In the genomic region with DNA sequence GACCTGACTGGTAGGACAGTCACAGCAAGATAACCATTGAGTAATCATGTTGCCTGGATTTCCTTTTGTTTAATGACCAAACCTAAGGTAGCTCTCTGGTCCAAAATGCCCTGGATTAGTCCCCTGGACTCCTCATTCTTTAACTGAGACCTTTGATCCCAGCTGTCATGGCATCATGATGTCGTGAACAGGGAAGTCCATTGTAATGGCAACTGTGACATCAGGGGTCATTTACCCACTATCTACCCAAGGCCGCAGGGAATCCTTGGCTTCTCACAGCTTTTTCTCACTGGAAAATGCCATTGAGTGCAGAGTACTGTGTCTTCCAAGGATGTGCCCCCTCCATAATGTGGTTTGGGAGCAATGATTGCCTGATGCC, we compare ENCODE assay signal across 1 cellular context.
TF ChIP-seq lines count a peak whose summit lies in the region.

No MANE protein-coding gene starts in this region.

TF ChIP-seq in HepG2, 621 proteins besides CTCF, POLR2A, EP300 and RAD21:
- TF ChIP-seq SOX6 (IDR thresholded peaks at IDR 0.05) = no peak
- TF ChIP-seq SOX6 (CRISPR knock-in tag; IDR thresholded peaks at IDR 0.05) = peak; percentile 54; the same call in 1 of the 2 replicates
- TF ChIP-seq HOXA3 (CRISPR knock-in tag; IDR thresholded peaks at IDR 0.05) = peak; percentile 28; the same call in 1 of the 2 replicates
- TF ChIP-seq NR2C2 (CRISPR knock-in tag; IDR thresholded peaks at IDR 0.05; ENCODE audit: borderline replicate concordance) = peak; percentile 36; the same call in 1 of the 2 replicates
- TF ChIP-seq CEBPB (IDR thresholded peaks at IDR 0.05; ENCODE audit: borderline replicate concordance, low read depth, low read length) = peak; percentile 10; the same call in 1 of the 2 replicates
- TF ChIP-seq SOX5 (CRISPR knock-in tag; IDR thresholded peaks at IDR 0.05; ENCODE audit: borderline replicate concordance) = 0 out of 2 replicates have a peak, but pooled peaks have one; percentile 16
- TF ChIP-seq GATAD2A (CRISPR knock-in tag; IDR thresholded peaks at IDR 0.05) = 0 out of 2 replicates have a peak, but pooled peaks have one; percentile 24
- TF ChIP-seq HNF4A (CRISPR knock-in tag; IDR thresholded peaks at IDR 0.05) = peak; percentile 42; the same call in 1 of the 2 replicates
- TF ChIP-seq ZNF644 (CRISPR knock-in tag; IDR thresholded peaks at IDR 0.05; ENCODE audit: low read depth) = 0 out of 2 replicates have a peak, but pooled peaks have one; percentile 40
- TF ChIP-seq, protein P1, sequence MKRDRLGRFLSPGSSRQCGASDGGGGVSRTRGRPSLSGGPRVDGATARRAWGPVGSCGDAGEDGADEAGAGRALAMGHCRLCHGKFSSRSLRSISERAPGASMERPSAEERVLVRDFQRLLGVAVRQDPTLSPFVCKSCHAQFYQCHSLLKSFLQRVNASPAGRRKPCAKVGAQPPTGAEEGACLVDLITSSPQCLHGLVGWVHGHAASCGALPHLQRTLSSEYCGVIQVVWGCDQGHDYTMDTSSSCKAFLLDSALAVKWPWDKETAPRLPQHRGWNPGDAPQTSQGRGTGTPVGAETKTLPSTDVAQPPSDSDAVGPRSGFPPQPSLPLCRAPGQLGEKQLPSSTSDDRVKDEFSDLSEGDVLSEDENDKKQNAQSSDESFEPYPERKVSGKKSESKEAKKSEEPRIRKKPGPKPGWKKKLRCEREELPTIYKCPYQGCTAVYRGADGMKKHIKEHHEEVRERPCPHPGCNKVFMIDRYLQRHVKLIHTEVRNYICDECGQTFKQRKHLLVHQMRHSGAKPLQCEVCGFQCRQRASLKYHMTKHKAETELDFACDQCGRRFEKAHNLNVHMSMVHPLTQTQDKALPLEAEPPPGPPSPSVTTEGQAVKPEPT (CRISPR knock-in tag; IDR thresholded peaks at IDR 0.05; ENCODE audit: low read depth) = no peak
- no peak for TF ChIP-seq SOX13 (IDR thresholded peaks at IDR 0.05)
- TF ChIP-seq SOX13 (CRISPR knock-in tag; conservative IDR thresholded peaks at IDR 0.05 in 1 of 2, IDR thresholded peaks at IDR 0.05 in 1 of 2) = peak in 1 of 2 experiments; percentile 44; a peak in 1 of 4 replicates
- peak; percentile 62; the same call in 1 of the 2 replicates for TF ChIP-seq ZFP1 (CRISPR knock-in tag; IDR thresholded peaks at IDR 0.05)
- TF ChIP-seq NR2F6 (IDR thresholded peaks at IDR 0.05) = 0 out of 2 replicates have a peak, but pooled peaks have one; percentile 40
- TF ChIP-seq NR2F6 (CRISPR knock-in tag; IDR thresholded peaks at IDR 0.05) = no peak
- no peak for TF ChIP-seq ZNF260 (CRISPR knock-in tag; IDR thresholded peaks at IDR 0.05; ENCODE audit: borderline replicate concordance, low read depth)
- peak; percentile 82 for TF ChIP-seq ZBTB21 (CRISPR knock-in tag; IDR thresholded peaks at IDR 0.05)
- TF ChIP-seq, protein P2, sequence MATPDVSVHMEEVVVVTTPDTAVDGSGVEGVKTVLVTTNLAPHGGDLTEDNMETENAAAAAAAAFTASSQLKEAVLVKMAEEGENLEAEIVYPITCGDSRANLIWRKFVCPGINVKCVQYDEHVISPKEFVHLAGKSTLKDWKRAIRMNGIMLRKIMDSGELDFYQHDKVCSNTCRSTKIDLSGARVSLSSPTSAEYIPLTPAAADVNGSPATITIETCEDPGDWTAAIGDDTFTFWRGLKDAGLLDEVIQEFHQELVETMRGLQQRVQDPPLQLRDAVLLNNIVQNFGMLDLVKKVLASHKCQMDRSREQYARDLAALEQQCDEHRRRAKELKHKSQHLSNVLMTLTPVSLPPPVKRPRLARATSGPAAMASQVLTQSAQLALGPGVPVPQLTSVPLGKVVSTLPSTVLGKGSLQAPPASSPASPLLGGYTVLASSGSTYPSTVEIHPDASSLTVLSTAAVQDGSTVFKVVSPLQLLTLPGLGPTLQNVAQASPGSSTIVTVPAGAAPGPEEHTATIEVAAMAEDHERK (CRISPR knock-in tag; IDR thresholded peaks at IDR 0.05; ENCODE audit: low read depth) = no peak
- no peak for TF ChIP-seq ZC3H4 (CRISPR knock-in tag; IDR thresholded peaks at IDR 0.05; ENCODE audit: borderline replicate concordance)
